In genomic region chr16:71584543-71585317, GRCh38 we compare ENCODE assay signal across 34 cellular contexts. TPM values are rescaled to one million over a fixed set of nuclear protein-coding genes. Genes with fewer than 3 reads are reported as not detected.
"Had no signal": no experiment of that assay in that cellular context is flagged by ENCODE, and none has a peak within 500 bp of the region (broad histone marks: within the 10 kb centered on the region; RNA-seq: fewer than 3 reads in every experiment).

No MANE protein-coding gene starts in this region.

- H3K27ac ChIP-seq: adrenal gland, Peyer's patch, SJSA1 had no signal

- H3K4me1 ChIP-seq: adrenal gland, body of pancreas, breast epithelium, Peyer's patch, SJSA1 had no signal

- H3K4me3 ChIP-seq: adrenal gland, body of pancreas, breast epithelium, Peyer's patch, SJSA1 had no signal

- H3K9me3 ChIP-seq: adrenal gland, body of pancreas, breast epithelium, Peyer's patch, SJSA1, SK-N-SH had no signal

- DNase-seq: activated CD4-positive, alpha-beta T cell treated with anti-CD3 and anti-CD28 coated beads for 36 hours; activated CD4-positive, alpha-beta T cell treated with anti-CD3 and anti-CD28 coated beads, Interleukin-2, amount 10 ng/mL, durations not matched to agents 7 days and 5 days; activated CD4-positive, alpha-beta T cell treated with anti-CD3 and anti-CD28 coated beads, Interleukin-2, amount 50 U/mL, for 48 hours; activated CD8-positive, alpha-beta T cell treated with anti-CD3 and anti-CD28 coated beads, Interleukin-2, amount 10 ng/mL, durations not matched to agents 7 days and 5 days; activated gamma-delta T cell; activated naive CD4-positive, alpha-beta T cell treated with anti-CD3 and anti-CD28 coated beads for 36 hours; activated T-cell treated with anti-CD3 and anti-CD28 coated beads, Interleukin-2, amount 50 U/mL, for 24 hours; adrenal gland; body of pancreas; Karpas-422; NCI-H1048; NCI-H1105 treated with DMSO at 0.1 percent for 48 hours; NCI-H1436; NCI-H1694; NCI-H1930; NCI-H2081 treated with DMSO at 0.1 percent for 48 hours; NCI-H345; NCI-H524 treated with DMSO at 0.1 percent for 48 hours; PC-3; Peyer's patch; RPMI8226; SHP77 treated with DMSO at 0.1 percent for 48 hours; SK-N-SH had no signal

- H3K4me2 ChIP-seq: SK-N-SH had no signal

- FAIRE-seq: astrocyte, TTC549 had no signal

- H3K36me3 ChIP-seq: adrenal gland, breast epithelium, Peyer's patch, SJSA1 had no signal

- H3K9ac ChIP-seq: SK-N-SH had no signal

- H3K27me3 ChIP-seq: adrenal gland, body of pancreas, Peyer's patch had no signal

- ATAC-seq: activated CD4-positive, alpha-beta T cell treated with anti-CD3 and anti-CD28 coated beads for 36 hours; activated CD4-positive, CD25-positive, alpha-beta regulatory T cell treated with anti-CD3 and anti-CD28 coated beads, Interleukin-2, amount 50 U/mL, for 24 hours; activated CD8-positive, alpha-beta T cell treated with anti-CD3 and anti-CD28 coated beads, Interleukin-2, amount 10 ng/mL, durations not matched to agents 7 days and 5 days; activated naive CD4-positive, alpha-beta T cell treated with anti-CD3 and anti-CD28 coated beads, Interleukin-2, amount 50 U/mL, for 72 hours; PC-3; WTC11 had no signal

RNA-seq across cellular contexts. Expression of gene TAT, which starts 7.8 kb away (rescaled TPM):
- total RNA-seq: activated CD4-positive, alpha-beta T cell treated with anti-CD3 and anti-CD28 coated beads for 36 hours; activated CD4-positive, alpha-beta T cell treated with anti-CD3 and anti-CD28 coated beads, Interleukin-2, amount 10 ng/mL, durations not matched to agents 7 days and 5 days; activated CD8-positive, alpha-beta T cell treated with anti-CD3 and anti-CD28 coated beads, Interleukin-2, amount 10 ng/mL, durations not matched to agents 7 days and 5 days; activated naive CD4-positive, alpha-beta T cell treated with anti-CD3 and anti-CD28 coated beads for 36 hours; activated naive CD4-positive, alpha-beta T cell treated with anti-CD3 and anti-CD28 coated beads, Interleukin-2, amount 50 U/mL, for 72 hours; activated T-helper 2 cell treated with anti-CD3 and anti-CD28 coated beads, Interferon-gamma antibody, Interleukin-2, Interleukin-4, amounts not matched to agents 10 μg/mL and 5 μg/mL and 100 μg/mL, durations not matched to agents 14 hours and 24 hours and 36 hours; astrocyte; body of pancreas; cardiac septum; MCF 10A; PC-3; SJSA1 had no signal
- polyA plus RNA-seq: SK-N-SH had no signal

RNA-seq across cellular contexts. Expression of gene MARVELD3, which starts 41.3 kb away (rescaled TPM):
- total RNA-seq: activated CD4-positive, alpha-beta T cell treated with anti-CD3 and anti-CD28 coated beads for 36 hours; activated CD4-positive, alpha-beta T cell treated with anti-CD3 and anti-CD28 coated beads, Interleukin-2, amount 10 ng/mL, durations not matched to agents 7 days and 5 days; activated CD8-positive, alpha-beta T cell treated with anti-CD3 and anti-CD28 coated beads, Interleukin-2, amount 10 ng/mL, durations not matched to agents 7 days and 5 days; activated naive CD4-positive, alpha-beta T cell treated with anti-CD3 and anti-CD28 coated beads for 36 hours; activated naive CD4-positive, alpha-beta T cell treated with anti-CD3 and anti-CD28 coated beads, Interleukin-2, amount 50 U/mL, for 72 hours; activated T-helper 2 cell treated with anti-CD3 and anti-CD28 coated beads, Interferon-gamma antibody, Interleukin-2, Interleukin-4, amounts not matched to agents 10 μg/mL and 5 μg/mL and 100 μg/mL, durations not matched to agents 14 hours and 24 hours and 36 hours; cardiac septum; NCI-H460; SJSA1 had no signal
- polyA plus RNA-seq: SK-N-SH had no signal

RNA-seq across cellular contexts. Expression of gene CHST4, which starts 58.5 kb away (rescaled TPM):
- total RNA-seq: activated CD4-positive, alpha-beta T cell treated with anti-CD3 and anti-CD28 coated beads for 36 hours; activated CD4-positive, alpha-beta T cell treated with anti-CD3 and anti-CD28 coated beads, Interleukin-2, amount 10 ng/mL, durations not matched to agents 7 days and 5 days; activated CD8-positive, alpha-beta T cell treated with anti-CD3 and anti-CD28 coated beads, Interleukin-2, amount 10 ng/mL, durations not matched to agents 7 days and 5 days; activated naive CD4-positive, alpha-beta T cell treated with anti-CD3 and anti-CD28 coated beads for 36 hours; activated naive CD4-positive, alpha-beta T cell treated with anti-CD3 and anti-CD28 coated beads, Interleukin-2, amount 50 U/mL, for 72 hours; cardiac septum; NCI-H460; PC-3; Peyer's patch; SJSA1 had no signal
